ENCODE assay signal across 21 cellular contexts in the genomic region with DNA sequence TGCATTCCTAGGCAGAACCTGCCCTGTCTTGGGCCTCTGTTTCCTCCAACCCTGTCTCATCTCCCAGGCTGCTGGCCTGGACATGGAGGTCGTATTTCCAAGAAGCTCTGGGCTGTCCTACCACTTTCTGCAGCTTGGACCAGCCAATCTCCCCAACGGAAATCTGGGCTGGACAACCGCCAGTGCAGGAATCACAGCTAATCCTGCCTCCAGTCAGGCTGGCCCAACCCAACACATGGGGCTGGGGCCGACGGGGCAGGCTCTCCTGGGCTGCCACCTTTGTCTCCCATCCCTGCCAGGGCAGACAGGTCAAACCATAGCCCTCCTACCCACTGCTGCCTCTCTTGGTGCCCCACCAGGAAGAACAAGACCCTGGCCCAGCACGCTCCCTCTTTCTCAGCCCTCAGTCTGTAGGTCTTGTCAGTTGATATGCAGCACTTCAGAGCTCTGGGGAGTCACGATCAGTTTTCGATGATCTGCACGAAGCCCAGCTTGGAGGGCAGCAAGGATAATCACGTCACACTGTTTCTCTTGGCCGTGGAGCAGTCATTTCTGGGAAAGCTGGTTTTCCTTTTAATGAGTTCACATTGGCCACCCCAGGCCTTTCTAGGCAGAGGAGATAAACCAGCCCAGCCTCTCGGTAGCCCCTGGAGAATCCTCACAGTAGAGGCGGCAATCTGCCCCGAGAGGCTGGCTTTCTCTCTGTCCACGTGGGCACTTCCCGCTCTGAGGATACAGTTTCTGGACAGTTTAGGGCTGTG.
A peak's percentile ranks its signal among the peaks of the same experiment; 100 is the strongest.
DNase-seq lines count a peak whose midpoint lies in the region; ATAC-seq and TF ChIP-seq lines count a peak whose summit lies in the region.
"Had no signal": no experiment of that assay in that cellular context is flagged by ENCODE, and none has a peak within 500 bp of the region (broad histone marks: within the 10 kb centered on the region; RNA-seq: fewer than 3 reads in every experiment).

No MANE protein-coding gene starts in this region.

- H3K4me1 ChIP-seq in body of pancreas (peaks cover 53% of the 10 kb centered on the region), left ventricle myocardium inferior (peaks cover 55% of the 10 kb centered on the region)
- H3K4me1 ChIP-seq: colonic mucosa had no signal

- intact Hi-C loops in body of pancreas (cut with DNase I) (loop anchor here (5.0 kb wide), 1 partner anchor 501 kb away; no protein-coding TSS in a partner anchor), left ventricle myocardium inferior (cut with micrococcal nuclease) (no loop called here), sciatic nerve (cut with DNase I) (no loop called here), Calu3 (cut with micrococcal nuclease; ENCODE audit: unreplicated experiment) (no loop called here)

- TF ChIP-seq POLR2A in body of pancreas (IDR thresholded peaks at IDR 0.05): no peak

- no peak overlapping the region for H3K27ac Mint-ChIP-seq in Calu3 (ENCODE audit: unreplicated experiment)
- H3K27ac Mint-ChIP-seq: activated CD4-positive, alpha-beta T cell treated with anti-CD3 and anti-CD28 coated beads for 36 hours; natural killer cell; stimulated activated effector memory CD8-positive, alpha-beta T cell treated with anti-CD3 and anti-CD28 coated beads, Interleukin-12 subunit alpha, Interleukin-12 subunit beta, amount 100 ng/mL, for 72 hours had no signal

- WGBS in body of pancreas, 2 donors: 38 to 42% methylated on average over 12 to 16 of the region's 16 CpGs

- H3K36me3 ChIP-seq in body of pancreas (replicated peaks in 1 of 2; ENCODE audit: insufficient read depth in 1 of 2, low read depth in 2 of 2) (no peaks in the 10 kb centered on the region), left ventricle myocardium inferior (peaks cover 6% of the 10 kb centered on the region)
- H3K36me3 ChIP-seq: BLaER1, colonic mucosa, SJCRH30 had no signal

- CTCF ChIA-PET in Calu3 (lab: Charles Lee): no interaction called here

- H3K27ac ChIP-seq in body of pancreas: peak overlapping the region in 3 of 4 donors; percentile 56 to 75 (median 72)
- peak overlapping the region; percentile 44 for H3K27ac ChIP-seq in left ventricle myocardium inferior (replicated peaks)
- H3K27ac ChIP-seq: BLaER1, colonic mucosa, SJCRH30 had no signal

- TF ChIP-seq CTCF in HFF-Myc (IDR thresholded peaks at IDR 0.05; ENCODE audit: low read depth, low read length, missing control alignments) (no peak), body of pancreas (IDR thresholded peaks at IDR 0.05) (peak in 1 of 7 experiments; percentile 6), left ventricle myocardium inferior (IDR thresholded peaks at IDR 0.05; ENCODE audit: borderline replicate concordance) (peak; percentile 26), Calu3 (IDR thresholded peaks at IDR 0.05; ENCODE audit: unreplicated experiment) (no peak)

- H3K4me3 ChIP-seq in HFF-Myc (replicated peaks; ENCODE audit: low read depth, low read length): no peak overlapping the region
- no peak overlapping the region for H3K4me3 ChIP-seq in body of pancreas
- no peak overlapping the region for H3K4me3 ChIP-seq in left ventricle myocardium inferior
- H3K4me3 ChIP-seq: BLaER1, colonic mucosa, GM12878, SJCRH30 had no signal

- ATAC-seq in body of pancreas (peak; percentile 43), sciatic nerve (peak; percentile 49), HG03565 (IDR thresholded peaks at IDR 0.05; ENCODE audit: unreplicated experiment) (no peak)
- ATAC-seq: activated CD4-positive, alpha-beta T cell treated with anti-CD3 and anti-CD28 coated beads for 36 hours; GM12878; natural killer cell; stimulated activated effector memory CD8-positive, alpha-beta T cell treated with anti-CD3 and anti-CD28 coated beads, Interleukin-12 subunit alpha, Interleukin-12 subunit beta, amount 100 ng/mL, for 72 hours had no signal

- H3K27me3 ChIP-seq in body of pancreas (no peaks in the 10 kb centered on the region), left ventricle myocardium inferior (ENCODE audit: low read depth) (no peaks in the 10 kb centered on the region)
- H3K27me3 ChIP-seq: BLaER1, colonic mucosa, SJCRH30 had no signal

- H3K9me3 ChIP-seq in body of pancreas: no peaks in the 10 kb centered on the region
- no peaks in the 10 kb centered on the region for H3K9me3 ChIP-seq in left ventricle myocardium inferior (replicated peaks)
- H3K9me3 ChIP-seq: BLaER1, colonic mucosa, SJCRH30 had no signal

- no TSS peak for BruUV-seq in Calu3 (replicated peaks; lab: Mats Ljungman, UMichigan)

- no peaks in the 10 kb centered on the region for H3K9me3 Mint-ChIP-seq in Calu3 (ENCODE audit: low read depth, unreplicated experiment)
- H3K9me3 Mint-ChIP-seq: H9; natural killer cell; stimulated activated effector memory CD8-positive, alpha-beta T cell treated with anti-CD3 and anti-CD28 coated beads, Interleukin-12 subunit alpha, Interleukin-12 subunit beta, amount 100 ng/mL, for 72 hours had no signal

- H3K36me3 Mint-ChIP-seq in Calu3 (ENCODE audit: insufficient read depth, unreplicated experiment): peaks cover 8% of the 10 kb centered on the region
- H3K36me3 Mint-ChIP-seq: natural killer cell; stimulated activated effector memory CD8-positive, alpha-beta T cell treated with anti-CD3 and anti-CD28 coated beads, Interleukin-12 subunit alpha, Interleukin-12 subunit beta, amount 100 ng/mL, for 72 hours had no signal

- H3K4me1 Mint-ChIP-seq in Calu3 (ENCODE audit: low read depth, unreplicated experiment): peaks cover 14% of the 10 kb centered on the region

- DNase-seq in HFF-Myc (ENCODE audit: extremely low read depth, low read depth) (peak; percentile 15), body of pancreas (peak; percentile 48 to 67 (median 62)), left ventricle myocardium inferior (peak; percentile 65), sciatic nerve (ENCODE audit: low spot score) (peak; percentile 83), Ammon's horn (ENCODE audit: low spot score) (no peak), Calu3 (no peak), kidney tubule cell (ENCODE audit: low spot score) (no peak)
- DNase-seq: activated CD4-positive, alpha-beta T cell treated with anti-CD3 and anti-CD28 coated beads for 36 hours; activated T-cell treated with anti-CD3 and anti-CD28 coated beads, Interleukin-2, amount 50 U/mL, for 1 hour; colonic mucosa; erythroblast; H9; KBM-7; natural killer cell; NCI-H2227 treated with DMSO at 0.1 percent for 48 hours; T-helper 9 cell had no signal

- no peak overlapping the region for H3K4me3 Mint-ChIP-seq in Calu3 (ENCODE audit: low read depth, unreplicated experiment)
- H3K4me3 Mint-ChIP-seq: activated CD4-positive, alpha-beta T cell treated with anti-CD3 and anti-CD28 coated beads for 36 hours; H9; natural killer cell; stimulated activated effector memory CD8-positive, alpha-beta T cell treated with anti-CD3 and anti-CD28 coated beads, Interleukin-12 subunit alpha, Interleukin-12 subunit beta, amount 100 ng/mL, for 72 hours had no signal

- H3K27me3 Mint-ChIP-seq in Calu3 (ENCODE audit: unreplicated experiment): peaks cover 65% of the 10 kb centered on the region

Comparison
In these comparisons a context has a peak if more than half of its experiments do, and no peak if none do; other contexts are left out.
1. DNase-seq: peak in HFF-Myc (single experiment), body of pancreas (4 of 4), left ventricle myocardium inferior (single experiment) and sciatic nerve (single experiment); none in Ammon's horn (single experiment), Calu3 (single experiment) and kidney tubule cell (single experiment).